In the genomic region with DNA sequence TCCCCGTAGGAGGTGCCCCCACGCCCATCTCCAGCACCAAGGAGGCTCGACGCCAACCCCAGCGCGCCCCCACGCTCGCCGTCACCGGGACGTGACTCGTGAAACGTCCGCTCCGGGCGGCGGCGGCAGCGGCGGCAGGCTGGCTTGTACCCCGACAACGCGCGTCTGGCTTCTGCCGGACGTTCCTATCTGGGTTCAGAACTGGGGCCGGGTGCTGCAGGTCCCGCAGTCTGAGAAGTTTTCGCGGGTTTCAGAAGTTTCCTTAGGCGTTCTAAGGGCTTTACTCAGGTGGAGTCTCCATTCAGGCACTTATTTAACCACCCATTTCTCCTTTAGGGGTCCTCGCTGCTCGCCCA, we compare ENCODE assay signal across 8 cellular contexts. TPM values are rescaled to one million over a fixed set of nuclear protein-coding genes. Genes with fewer than 3 reads are reported as not detected.
DNase-seq lines count a peak whose midpoint lies in the region; ATAC-seq and TF ChIP-seq lines count a peak whose summit lies in the region.

No MANE protein-coding gene starts in this region.

- peak overlapping the region; percentile 94 to 98 (median 96) for H3K4me3 Mint-ChIP-seq in CD4-positive, alpha-beta memory T cell
- peak overlapping the region; percentile 98 for H3K4me3 Mint-ChIP-seq in activated naive CD8-positive, alpha-beta T cell

- intact Hi-C loops in CD4-positive, alpha-beta memory T cell (cut with micrococcal nuclease), result loop anchor here (1.0 to 10.0 kb wide), 10 partner anchors 25 to 1528 kb away; a partner anchor contains a TSS
- intact Hi-C loops in gastrocnemius medialis (cut with DNase I; ENCODE audit: low total_unique reads), result loop anchor here (1.0 to 10.0 kb wide), 5 partner anchors 42 to 902 kb away; a partner anchor contains a TSS

- H3K27ac ChIP-seq in CD4-positive, alpha-beta memory T cell (ENCODE audit: low read depth, low read length), result peak overlapping the region; percentile 89
- H3K27ac ChIP-seq in right atrium auricular region, result peak overlapping the region; percentile 92 to 94
- H3K27ac ChIP-seq in gastrocnemius medialis, result peak overlapping the region; percentile 89 to 97 (median 95)

- H3K27me3 Mint-ChIP-seq in CD4-positive, alpha-beta memory T cell, result no peaks in the 10 kb centered on the region
- no peaks in the 10 kb centered on the region for H3K27me3 Mint-ChIP-seq in activated naive CD8-positive, alpha-beta T cell

- H3K27ac Mint-ChIP-seq in CD4-positive, alpha-beta memory T cell, result peak overlapping the region; percentile 97 to 99 (median 99)
- peak overlapping the region; percentile 98 for H3K27ac Mint-ChIP-seq in activated naive CD8-positive, alpha-beta T cell

- H3K9me3 Mint-ChIP-seq in CD4-positive, alpha-beta memory T cell, result peaks cover 0 to 2% (median 0%) of the 10 kb centered on the region in 8 donors
- no peaks in the 10 kb centered on the region for H3K9me3 Mint-ChIP-seq in activated naive CD8-positive, alpha-beta T cell (ENCODE audit: low read depth)

- peak; percentile 34 for ATAC-seq in GM19351 (IDR thresholded peaks at IDR 0.05; ENCODE audit: unreplicated experiment)
- peak; percentile 39 for ATAC-seq in HG03460 (IDR thresholded peaks at IDR 0.05; ENCODE audit: unreplicated experiment)
- ATAC-seq in gastrocnemius medialis, result peak; percentile 66

- no peaks in the 10 kb centered on the region for H3K27me3 ChIP-seq in CD4-positive, alpha-beta memory T cell (ENCODE audit: insufficient read depth, low read length)
- H3K27me3 ChIP-seq in right atrium auricular region, result no peaks in the 10 kb centered on the region
- no peaks in the 10 kb centered on the region for H3K27me3 ChIP-seq in gastrocnemius medialis

- in situ Hi-C loops in gastrocnemius medialis (cut with MboI; ENCODE audit: low sequenced_read_pairs in 4 of 4), result no loop called here

- H3K4me1 Mint-ChIP-seq in CD4-positive, alpha-beta memory T cell, result peaks cover 29 to 60% (median 40%) of the 10 kb centered on the region in 4 donors
- peaks cover 45% of the 10 kb centered on the region for H3K4me1 Mint-ChIP-seq in activated naive CD8-positive, alpha-beta T cell (ENCODE audit: low read depth)

- TF ChIP-seq CTCF in right atrium auricular region (IDR thresholded peaks at IDR 0.05) (no peak), gastrocnemius medialis (IDR thresholded peaks at IDR 0.05 in 4 of 5, conservative IDR thresholded peaks at IDR 0.05 in 1 of 5) (peak in 1 of 5 experiments; percentile 31)

- peak overlapping the region; percentile 49 to 95 for H3K4me3 ChIP-seq in CD4-positive, alpha-beta memory T cell (ENCODE audit: low read length in 2 of 2)
- peak overlapping the region; percentile 85 to 92 for H3K4me3 ChIP-seq in right atrium auricular region
- H3K4me3 ChIP-seq in gastrocnemius medialis, result peak overlapping the region; percentile 74 to 100 (median 86)

- H3K36me3 Mint-ChIP-seq in CD4-positive, alpha-beta memory T cell, result peaks cover 0 to 30% of the 10 kb centered on the region in 2 donors
- H3K36me3 Mint-ChIP-seq in activated naive CD8-positive, alpha-beta T cell, result peaks cover 6% of the 10 kb centered on the region

- peaks cover 42% of the 10 kb centered on the region for H3K4me1 ChIP-seq in CD4-positive, alpha-beta memory T cell (ENCODE audit: insufficient read depth, low read length)
- H3K4me1 ChIP-seq in right atrium auricular region (peaks cover 0 to 47% of the 10 kb centered on the region in 2 donors), gastrocnemius medialis (peaks cover 40% of the 10 kb centered on the region in 2 donors)

- H3K9me3 ChIP-seq in CD4-positive, alpha-beta memory T cell (ENCODE audit: control insufficient read depth in 1 of 2, low read length in 2 of 2), result no peaks in the 10 kb centered on the region
- H3K9me3 ChIP-seq in right atrium auricular region (no peaks in the 10 kb centered on the region), gastrocnemius medialis (no peaks in the 10 kb centered on the region)

- peak in 1 of 5 donors; percentile 83 for DNase-seq in CD4-positive, alpha-beta memory T cell
- DNase-seq in SKM-1 treated with dmso at 0.1 percent for 144 hours (lab: John Stamatoyannopoulos, UW; ENCODE audit: unreplicated experiment) (peak; percentile 88), right atrium auricular region (ENCODE audit: low spot score) (peak; percentile 85), gastrocnemius medialis (peak; percentile 59 to 81), globus pallidus (ENCODE audit: low spot score) (no peak)

- CTCF ChIA-PET in CD4-positive, alpha-beta memory T cell (lab: Charles Lee; ENCODE audit: partially characterized antibody), result interaction anchor here (1.2 to 4.6 kb wide), 5 partner anchors 9 to 41 kb away, joined by 3 to 16 read pairs (median 4); no protein-coding TSS in a partner anchor

- POLR2A ChIA-PET in CD4-positive, alpha-beta memory T cell (lab: Charles Lee; ENCODE audit: partially characterized antibody), result interaction anchor here (0.6 to 3.7 kb wide), 19 partner anchors 10 to 347 kb away, joined by 3 to 28 read pairs (median 8); a partner anchor contains a TSS

- peak; percentile 22 to 36 for TF ChIP-seq POLR2A in gastrocnemius medialis (IDR thresholded peaks at IDR 0.05)

- peaks cover 7% of the 10 kb centered on the region for H3K36me3 ChIP-seq in CD4-positive, alpha-beta memory T cell (ENCODE audit: insufficient read depth, low read length)
- H3K36me3 ChIP-seq in right atrium auricular region, result no peaks in the 10 kb centered on the region
- no peaks in the 10 kb centered on the region for H3K36me3 ChIP-seq in gastrocnemius medialis

RNA-seq across cellular contexts. Expression of a gene that starts 0.7 kb away (rescaled TPM):
- 100 to 1,000 TPM; 119 TPM for total RNA-seq in CD4-positive, alpha-beta memory T cell
- 100 to 1,000 TPM; 128 to 132 TPM for polyA plus RNA-seq in CD4-positive, alpha-beta memory T cell
- total RNA-seq in right atrium auricular region (100 to 1,000 TPM; 177 to 193 TPM), gastrocnemius medialis (100 to 1,000 TPM; 188 to 271 (median 224) TPM)

RNA-seq across cellular contexts. Expression of a gene that starts 42.5 kb away (rescaled TPM):
- total RNA-seq in CD4-positive, alpha-beta memory T cell, result 10 to 100 TPM; 19.9 to 20.5 TPM
- 1 to 10 TPM in 1 of 2 donors, under 1 TPM in 1; 0.25 to 1.3 TPM for polyA plus RNA-seq in CD4-positive, alpha-beta memory T cell
- total RNA-seq in right atrium auricular region, result 10 to 100 TPM; 12.6 to 16.7 TPM
- total RNA-seq in gastrocnemius medialis, result 10 to 100 TPM in 3 of 4 donors, 1 to 10 TPM in 1; 9.7 to 21.0 (median 15.7) TPM
